In the genomic region with DNA sequence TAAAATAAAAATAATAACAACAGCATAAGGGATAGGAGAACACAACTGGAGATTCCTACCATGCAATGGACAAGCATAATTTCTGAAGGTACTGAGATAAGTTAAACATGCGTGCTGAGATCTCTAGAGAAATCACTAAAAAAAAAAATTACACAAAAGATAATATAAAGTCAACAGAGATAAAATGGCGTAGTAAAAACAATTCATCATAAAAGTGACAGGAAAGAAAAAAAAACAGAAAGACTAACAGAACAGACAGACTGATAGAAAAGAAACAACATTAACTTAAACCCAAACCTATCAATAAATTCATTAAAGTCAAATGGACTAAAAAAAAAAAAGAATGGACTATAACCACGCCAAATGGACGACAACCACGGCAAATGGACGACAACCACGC, we compare ENCODE assay signal across 1 cellular context.
TF ChIP-seq lines count a peak whose summit lies in the region.

No MANE protein-coding gene starts in this region.

TF ChIP-seq in WTC11, 78 proteins besides CTCF, POLR2A, EP300 and RAD21 (continued from another document):
- TF ChIP-seq, protein P1, sequence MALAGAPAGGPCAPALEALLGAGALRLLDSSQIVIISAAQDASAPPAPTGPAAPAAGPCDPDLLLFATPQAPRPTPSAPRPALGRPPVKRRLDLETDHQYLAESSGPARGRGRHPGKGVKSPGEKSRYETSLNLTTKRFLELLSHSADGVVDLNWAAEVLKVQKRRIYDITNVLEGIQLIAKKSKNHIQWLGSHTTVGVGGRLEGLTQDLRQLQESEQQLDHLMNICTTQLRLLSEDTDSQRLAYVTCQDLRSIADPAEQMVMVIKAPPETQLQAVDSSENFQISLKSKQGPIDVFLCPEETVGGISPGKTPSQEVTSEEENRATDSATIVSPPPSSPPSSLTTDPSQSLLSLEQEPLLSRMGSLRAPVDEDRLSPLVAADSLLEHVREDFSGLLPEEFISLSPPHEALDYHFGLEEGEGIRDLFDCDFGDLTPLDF (CRISPR knock-in tag; IDR thresholded peaks at IDR 0.05), result no peak
- no peak for TF ChIP-seq ZNF671 (CRISPR knock-in tag; IDR thresholded peaks at IDR 0.05)
- TF ChIP-seq NFYB (CRISPR knock-in tag; conservative IDR thresholded peaks at IDR 0.05; ENCODE audit: low read depth), result no peak
